23 cellular contexts compared by ENCODE assay signal in genomic region chr22:20642668-20643179, GRCh38.
"Had no signal": no experiment of that assay in that cellular context is flagged by ENCODE, and none has a peak within 500 bp of the region (broad histone marks: within the 10 kb centered on the region; RNA-seq: fewer than 3 reads in every experiment).

No MANE protein-coding gene starts in this region.

- H3K27me3 ChIP-seq: right atrium auricular region, testis had no signal

- H3K4me2 ChIP-seq: smooth muscle cell had no signal

- ATAC-seq: effector memory CD8-positive, alpha-beta T cell; esophagus mucosa; gastrocnemius medialis; natural killer cell; sciatic nerve had no signal

- H3K27ac ChIP-seq: epithelial cell of prostate, gastrocnemius medialis, neutrophil, prostate gland, right atrium auricular region, testis, tibial artery had no signal

- H3K4me3 ChIP-seq: gastrocnemius medialis, lung, prostate gland, right atrium auricular region, smooth muscle cell, testis, tibial artery had no signal

- H3K36me3 ChIP-seq: gastrocnemius medialis, neutrophil, prostate gland, right atrium auricular region, tibial artery had no signal

- DNase-seq: cortex of kidney; effector memory CD8-positive, alpha-beta T cell; foreskin fibroblast; gastrocnemius medialis; head of caudate nucleus; stimulated activated CD4-positive, alpha-beta T cell treated with anti-CD3 and anti-CD28 coated beads, Interleukin-12 subunit alpha, Interleukin-12 subunit beta, amount 100 ng/mL, for 4 hours; stimulated activated CD4-positive, alpha-beta T cell treated with anti-CD3 and anti-CD28 coated beads, Interleukin-1b, Interleukin-23, amount 100 ng/mL, for 48 hours; stimulated activated CD4-positive, alpha-beta T cell treated with anti-CD3 and anti-CD28 coated beads, Interleukin-4, amount 100 ng/mL, for 1 hour; stimulated activated CD8-positive, alpha-beta memory T cell treated with anti-CD3 and anti-CD28 coated beads, Interleukin-4, amount 100 ng/mL, for 48 hours; stimulated activated naive CD4-positive, alpha-beta T cell; substantia nigra; testis; tibial artery had no signal

- H3K9me3 ChIP-seq: gastrocnemius medialis, neutrophil, prostate gland, right atrium auricular region, testis had no signal

- FAIRE-seq: keratinocyte had no signal

- H3K4me1 ChIP-seq: gastrocnemius medialis, prostate gland, right atrium auricular region, testis, tibial artery had no signal
